In the genomic region with DNA sequence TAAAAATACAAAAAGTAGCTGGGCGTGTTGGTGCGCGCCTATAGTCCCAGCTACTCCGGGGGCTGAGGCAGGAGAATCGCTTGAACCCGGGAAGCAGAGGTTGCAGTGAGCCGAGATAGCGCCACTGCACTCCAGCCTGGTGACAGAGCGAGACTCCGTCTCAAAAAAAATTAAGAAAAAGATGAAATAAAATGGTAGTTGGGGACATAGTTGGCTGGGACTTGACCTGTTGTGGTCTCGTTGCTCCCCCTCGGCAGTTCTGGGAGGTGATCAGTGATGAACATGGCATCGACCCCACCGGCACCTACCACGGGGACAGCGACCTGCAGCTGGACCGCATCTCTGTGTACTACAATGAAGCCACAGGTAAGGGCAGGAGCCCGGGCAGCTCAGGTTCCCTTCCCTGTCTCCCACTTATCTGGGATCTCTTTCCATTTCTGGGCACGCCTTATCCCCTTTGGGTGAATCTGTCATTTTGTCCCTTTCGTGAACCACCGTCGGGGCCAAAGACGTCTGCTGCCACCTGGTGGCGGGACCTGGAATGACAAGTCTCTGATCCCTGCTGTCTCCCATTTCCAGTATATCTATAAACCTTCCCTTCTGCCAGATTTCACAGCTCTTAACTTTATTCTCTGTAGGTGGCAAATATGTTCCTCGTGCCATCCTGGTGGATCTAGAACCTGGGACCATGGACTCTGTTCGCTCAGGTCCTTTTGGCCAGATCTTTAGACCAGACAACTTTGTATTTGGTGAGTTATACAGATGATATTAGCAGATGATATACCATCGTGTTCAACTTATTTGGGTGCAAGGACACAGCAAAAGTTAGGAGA, we compare ENCODE assay signal across 8 cellular contexts. TPM values are rescaled to one million over a fixed set of nuclear protein-coding genes. Genes with fewer than 3 reads are reported as not detected.
DNase-seq lines count a peak whose midpoint lies in the region; TF ChIP-seq lines count a peak whose summit lies in the region.

No MANE protein-coding gene starts in this region.

- peak overlapping the region; percentile 92 to 95 for H3K27ac ChIP-seq in coronary artery

- H3K27ac Mint-ChIP-seq in activated CD4-positive, alpha-beta T cell treated with anti-CD3 and anti-CD28 coated beads, Interleukin-2, amount 10 ng/mL, durations not matched to agents 7 days and 5 days, result peak overlapping the region; percentile 97

- CTCF ChIA-PET in activated CD4-positive, alpha-beta T cell treated with anti-CD3 and anti-CD28 coated beads, Interleukin-2, amount 10 ng/mL, durations not matched to agents 7 days and 5 days (lab: Charles Lee), result interaction anchor here (0.7 to 21.4 kb wide), 32 partner anchors 9 to 258 kb away, joined by 3 to 476 read pairs (median 4); a partner anchor contains a TSS

- DNase-seq in AG09309 (ENCODE audit: low read depth), result no peak
- peak; percentile 47 for DNase-seq in GM19240 (ENCODE audit: insufficient read length, low spot score)
- peak; percentile 68 for DNase-seq in NCI-H510A treated with DMSO at 0.1 percent for 48 hours (lab: John Stamatoyannopoulos, UW)
- DNase-seq in activated CD4-positive, alpha-beta T cell treated with anti-CD3 and anti-CD28 coated beads, Interleukin-2, amount 10 ng/mL, durations not matched to agents 7 days and 5 days, result peak; percentile 83
- DNase-seq in coronary artery (ENCODE audit: low spot score), result peak; percentile 88
- peak; percentile 89 for DNase-seq in left kidney (ENCODE audit: low read depth, low spot score)
- peak; percentile 75 for DNase-seq in stimulated activated CD4-positive, alpha-beta T cell treated with anti-CD3 and anti-CD28 coated beads, Interleukin-2, amount 100 ng/mL, for 4 hours (ENCODE audit: low read depth)
- DNase-seq in NCI-H226, result no peak

- peak overlapping the region; percentile 97 for H3K4me3 Mint-ChIP-seq in activated CD4-positive, alpha-beta T cell treated with anti-CD3 and anti-CD28 coated beads, Interleukin-2, amount 10 ng/mL, durations not matched to agents 7 days and 5 days

- no peaks in the 10 kb centered on the region for H3K9me3 Mint-ChIP-seq in activated CD4-positive, alpha-beta T cell treated with anti-CD3 and anti-CD28 coated beads, Interleukin-2, amount 10 ng/mL, durations not matched to agents 7 days and 5 days

- H3K36me3 Mint-ChIP-seq in activated CD4-positive, alpha-beta T cell treated with anti-CD3 and anti-CD28 coated beads, Interleukin-2, amount 10 ng/mL, durations not matched to agents 7 days and 5 days (ENCODE audit: low read depth), result peaks cover 65% of the 10 kb centered on the region

- no peaks in the 10 kb centered on the region for H3K27me3 Mint-ChIP-seq in activated CD4-positive, alpha-beta T cell treated with anti-CD3 and anti-CD28 coated beads, Interleukin-2, amount 10 ng/mL, durations not matched to agents 7 days and 5 days

- POLR2A ChIA-PET in activated CD4-positive, alpha-beta T cell treated with anti-CD3 and anti-CD28 coated beads, Interleukin-2, amount 10 ng/mL, durations not matched to agents 7 days and 5 days (lab: Charles Lee), result interaction anchor here (0.6 to 2.3 kb wide), 2 partner anchors 43 to 108 kb away, joined by 3 to 16 read pairs; no protein-coding TSS in a partner anchor

- H3K4me1 Mint-ChIP-seq in activated CD4-positive, alpha-beta T cell treated with anti-CD3 and anti-CD28 coated beads, Interleukin-2, amount 10 ng/mL, durations not matched to agents 7 days and 5 days, result peaks cover 56% of the 10 kb centered on the region

- TF ChIP-seq CTCF in AG09309 (IDR thresholded peaks at IDR 0.05; ENCODE audit: control insufficient read depth, insufficient read depth, low read depth, low read length, missing control alignments), result peak; percentile 90
- TF ChIP-seq CTCF in coronary artery (IDR thresholded peaks at IDR 0.05), result peak; percentile 92

- peak overlapping the region; percentile 96 for H3K4me3 ChIP-seq in AG09309 (ENCODE audit: control insufficient read depth, low read depth, low read length)
- H3K4me3 ChIP-seq in coronary artery, result peak overlapping the region; percentile 75

RNA-seq across cellular contexts. Expression of a gene that starts 2.3 kb away (rescaled TPM):
- total RNA-seq in activated CD4-positive, alpha-beta T cell treated with anti-CD3 and anti-CD28 coated beads, Interleukin-2, amount 10 ng/mL, durations not matched to agents 7 days and 5 days, result 1,000 to 10,000 TPM; 1,494 to 1,661 TPM

RNA-seq across cellular contexts. Expression of a gene that starts 5.4 kb away (rescaled TPM):
- total RNA-seq in activated CD4-positive, alpha-beta T cell treated with anti-CD3 and anti-CD28 coated beads, Interleukin-2, amount 10 ng/mL, durations not matched to agents 7 days and 5 days, result 10 to 100 TPM; 46.8 to 53.2 TPM

RNA-seq across cellular contexts. Expression of a gene that starts 20.0 kb away (rescaled TPM):
- 100 to 1,000 TPM; 199 to 213 TPM for total RNA-seq in activated CD4-positive, alpha-beta T cell treated with anti-CD3 and anti-CD28 coated beads, Interleukin-2, amount 10 ng/mL, durations not matched to agents 7 days and 5 days

RNA-seq across cellular contexts. Expression of a gene that starts 21.9 kb away (rescaled TPM):
- total RNA-seq in activated CD4-positive, alpha-beta T cell treated with anti-CD3 and anti-CD28 coated beads, Interleukin-2, amount 10 ng/mL, durations not matched to agents 7 days and 5 days, result 10 to 100 TPM; 30.5 to 34.9 TPM

RNA-seq across cellular contexts. Expression of a gene that starts 31.7 kb away (rescaled TPM):
- 10 to 100 TPM; 43.1 to 58.8 TPM for total RNA-seq in activated CD4-positive, alpha-beta T cell treated with anti-CD3 and anti-CD28 coated beads, Interleukin-2, amount 10 ng/mL, durations not matched to agents 7 days and 5 days

Comparison
In these comparisons a context has a peak if more than half of its experiments do, and no peak if none do; other contexts are left out.
1. DNase-seq: peak in GM19240 (single experiment), NCI-H510A treated with DMSO at 0.1 percent for 48 hours (single experiment), activated CD4-positive, alpha-beta T cell treated with anti-CD3 and anti-CD28 coated beads, Interleukin-2, amount 10 ng/mL, durations not matched to agents 7 days and 5 days (single experiment), coronary artery (single experiment), left kidney (single experiment) and stimulated activated CD4-positive, alpha-beta T cell treated with anti-CD3 and anti-CD28 coated beads, Interleukin-2, amount 100 ng/mL, for 4 hours (single experiment); none in AG09309 (single experiment) and NCI-H226 (single experiment).